ENCODE assay signal across 9 cellular contexts in genomic region chr4:113899260-113900177, GRCh38.
A peak's percentile ranks its signal among the peaks of the same experiment; 100 is the strongest.
DNase-seq lines count a peak whose midpoint lies in the region; ATAC-seq and TF ChIP-seq lines count a peak whose summit lies in the region.
"Had no signal": no experiment of that assay in that cellular context is flagged by ENCODE, and none has a peak within 500 bp of the region (broad histone marks: within the 10 kb centered on the region; RNA-seq: fewer than 3 reads in every experiment).

No MANE protein-coding gene starts in this region.

- no peaks in the 10 kb centered on the region for H3K79me2 ChIP-seq in GM23338 (replicated peaks; ENCODE audit: insufficient read depth)

- H3K9me3 ChIP-seq in CD4-positive, alpha-beta memory T cell (ENCODE audit: control insufficient read depth in 1 of 2, low read length in 2 of 2) = no peaks in the 10 kb centered on the region

- CTCF ChIA-PET in CD4-positive, alpha-beta memory T cell (lab: Charles Lee; ENCODE audit: partially characterized antibody) = interaction anchor here (0.8 to 3.8 kb wide), 4 partner anchors 53 to 352 kb away, joined by 3 to 15 read pairs (median 3); no protein-coding TSS in a partner anchor

- no peaks in the 10 kb centered on the region for H3K27me3 Mint-ChIP-seq in CD4-positive, alpha-beta memory T cell
- no peaks in the 10 kb centered on the region for H3K27me3 Mint-ChIP-seq in activated T-helper 17 cell treated with anti-CD3 and anti-CD28 coated beads, Interleukin-2, amount 50 U/mL, for 72 hours
- no peaks in the 10 kb centered on the region for H3K27me3 Mint-ChIP-seq in GM23338 (ENCODE audit: insufficient read depth, low read depth, poor library complexity)

- no peaks in the 10 kb centered on the region for H3K9me2 ChIP-seq in GM23338 (ENCODE audit: insufficient read depth)

- H3K36me3 ChIP-seq in CD4-positive, alpha-beta memory T cell (ENCODE audit: insufficient read depth, low read length) = no peaks in the 10 kb centered on the region
- H3K36me3 ChIP-seq in GM23338 (ENCODE audit: insufficient read depth) = no peaks in the 10 kb centered on the region
- peaks cover 21% of the 10 kb centered on the region for H3K36me3 ChIP-seq in brain microvascular endothelial cell (replicated peaks)

- H3K27ac ChIP-seq in CD4-positive, alpha-beta memory T cell (ENCODE audit: low read depth, low read length) = no peak overlapping the region
- H3K27ac ChIP-seq in GM23338 (ENCODE audit: low read depth) (no peak overlapping the region), brain microvascular endothelial cell (no peak overlapping the region)
- H3K27ac ChIP-seq: SK-N-MC had no signal

- in situ Hi-C loops in brain microvascular endothelial cell (cut with HindIII; ENCODE audit: low pct_ligation_motif_present, low sequenced_read_pairs) = no loop called here

- no peak overlapping the region for H2AFZ ChIP-seq in GM23338

- H3K4me3 ChIP-seq in CD4-positive, alpha-beta memory T cell (ENCODE audit: low read length in 2 of 2) = no peak overlapping the region
- no peak overlapping the region for H3K4me3 ChIP-seq in GM23338
- no peak overlapping the region for H3K4me3 ChIP-seq in brain microvascular endothelial cell (ENCODE audit: low read depth, low read length)
- H3K4me3 ChIP-seq: SK-N-MC had no signal

- H3K4me3 Mint-ChIP-seq in CD4-positive, alpha-beta memory T cell = peak overlapping the region in 7 of 8 donors; percentile 37 to 70 (median 48)
- peak overlapping the region; percentile 46 for H3K4me3 Mint-ChIP-seq in activated T-helper 17 cell treated with anti-CD3 and anti-CD28 coated beads, Interleukin-2, amount 50 U/mL, for 72 hours
- no peak overlapping the region for H3K4me3 Mint-ChIP-seq in GM23338

- peaks cover 0 to 2% (median 0%) of the 10 kb centered on the region in 8 donors for H3K9me3 Mint-ChIP-seq in CD4-positive, alpha-beta memory T cell
- no peaks in the 10 kb centered on the region for H3K9me3 Mint-ChIP-seq in activated T-helper 17 cell treated with anti-CD3 and anti-CD28 coated beads, Interleukin-2, amount 50 U/mL, for 72 hours
- no peaks in the 10 kb centered on the region for H3K9me3 Mint-ChIP-seq in GM23338

- H3K4me1 ChIP-seq in CD4-positive, alpha-beta memory T cell (ENCODE audit: insufficient read depth, low read length) = peaks cover 74% of the 10 kb centered on the region
- no peaks in the 10 kb centered on the region for H3K4me1 ChIP-seq in GM23338 (ENCODE audit: insufficient read depth)

- H3F3A ChIP-seq in GM23338 (replicated peaks; ENCODE audit: low read depth) = no peaks in the 10 kb centered on the region

- intact Hi-C loops in CD4-positive, alpha-beta memory T cell (cut with micrococcal nuclease) = loop anchor here (5.0 kb wide), 2 partner anchors 53 to 72 kb away; no protein-coding TSS in a partner anchor

- H3K27me3 ChIP-seq in CD4-positive, alpha-beta memory T cell (ENCODE audit: insufficient read depth, low read length) = no peaks in the 10 kb centered on the region
- H3K27me3 ChIP-seq in GM23338 (ENCODE audit: insufficient read depth) (no peaks in the 10 kb centered on the region), brain microvascular endothelial cell (replicated peaks) (no peaks in the 10 kb centered on the region)

- DNase-seq in CD4-positive, alpha-beta memory T cell = peak; percentile 63 to 75 (median 69)
- DNase-seq in cortex of kidney (lab: John Stamatoyannopoulos, UW) (no peak), GM23338 (ENCODE audit: low spot score) (no peak), NCI-H1436 (lab: John Stamatoyannopoulos, UW) (no peak), brain microvascular endothelial cell (no peak)

- POLR2A ChIA-PET in CD4-positive, alpha-beta memory T cell (lab: Charles Lee; ENCODE audit: partially characterized antibody) = interaction anchor here (0.6 to 2.0 kb wide), 6 partner anchors 9 to 263 kb away, joined by 3 to 12 read pairs (median 4); no protein-coding TSS in a partner anchor

- H3K4me1 Mint-ChIP-seq in CD4-positive, alpha-beta memory T cell = peaks cover 46 to 65% (median 52%) of the 10 kb centered on the region in 4 donors
- H3K4me1 Mint-ChIP-seq in activated T-helper 17 cell treated with anti-CD3 and anti-CD28 coated beads, Interleukin-2, amount 50 U/mL, for 72 hours = peaks cover 24% of the 10 kb centered on the region
- H3K4me1 Mint-ChIP-seq in GM23338 = no peaks in the 10 kb centered on the region

- H3K27ac Mint-ChIP-seq in CD4-positive, alpha-beta memory T cell = peak overlapping the region; percentile 77 to 96 (median 89)
- H3K27ac Mint-ChIP-seq in activated T-helper 17 cell treated with anti-CD3 and anti-CD28 coated beads, Interleukin-2, amount 50 U/mL, for 72 hours = peak overlapping the region; percentile 86
- H3K27ac Mint-ChIP-seq in GM23338 = no peak overlapping the region

- no peaks in the 10 kb centered on the region for H4K20me1 ChIP-seq in GM23338 (replicated peaks; ENCODE audit: insufficient read depth)

- TF ChIP-seq CTCF in GM23338 (conservative IDR thresholded peaks at IDR 0.05; ENCODE audit: low read depth in 2 of 2) (no peak), brain microvascular endothelial cell (IDR thresholded peaks at IDR 0.05; ENCODE audit: low read depth, low read length, missing control alignments) (no peak)

- H3K36me3 Mint-ChIP-seq in CD4-positive, alpha-beta memory T cell = no peaks in the 10 kb centered on the region
- no peaks in the 10 kb centered on the region for H3K36me3 Mint-ChIP-seq in activated T-helper 17 cell treated with anti-CD3 and anti-CD28 coated beads, Interleukin-2, amount 50 U/mL, for 72 hours (ENCODE audit: low read depth)
- H3K36me3 Mint-ChIP-seq in GM23338 (ENCODE audit: low read depth) = no peaks in the 10 kb centered on the region

- peak; percentile 92 for ATAC-seq in GM19463 (IDR thresholded peaks at IDR 0.05; ENCODE audit: unreplicated experiment)
- peak; percentile 97 for ATAC-seq in HG03432 (IDR thresholded peaks at IDR 0.05; ENCODE audit: unreplicated experiment)
- peak; percentile 76 for ATAC-seq in activated T-helper 17 cell treated with anti-CD3 and anti-CD28 coated beads, Interleukin-2, amount 50 U/mL, for 72 hours (replicated peaks)
- ATAC-seq in GM23338 = no peak

- no peak overlapping the region for H3K4me2 ChIP-seq in GM23338

TF ChIP-seq in GM23338, 12 proteins besides CTCF, POLR2A, EP300 and RAD21 (continues in another document):
- TF ChIP-seq EZH2 (IDR thresholded peaks at IDR 0.05; ENCODE audit: low read depth, unreplicated experiment) (no peak), ZNF462 (CRISPR knock-in tag; IDR thresholded peaks at IDR 0.05) (no peak), JUNB (IDR thresholded peaks at IDR 0.05; ENCODE audit: unreplicated experiment) (no peak)

Comparison
In these comparisons a context has a peak if more than half of its experiments do, and no peak if none do; other contexts are left out.
1. DNase-seq: peak in CD4-positive, alpha-beta memory T cell (5 of 5); none in cortex of kidney (single experiment), GM23338 (single experiment), NCI-H1436 (single experiment) and brain microvascular endothelial cell (single experiment).